8 cellular contexts compared by ENCODE assay signal in the genomic region with DNA sequence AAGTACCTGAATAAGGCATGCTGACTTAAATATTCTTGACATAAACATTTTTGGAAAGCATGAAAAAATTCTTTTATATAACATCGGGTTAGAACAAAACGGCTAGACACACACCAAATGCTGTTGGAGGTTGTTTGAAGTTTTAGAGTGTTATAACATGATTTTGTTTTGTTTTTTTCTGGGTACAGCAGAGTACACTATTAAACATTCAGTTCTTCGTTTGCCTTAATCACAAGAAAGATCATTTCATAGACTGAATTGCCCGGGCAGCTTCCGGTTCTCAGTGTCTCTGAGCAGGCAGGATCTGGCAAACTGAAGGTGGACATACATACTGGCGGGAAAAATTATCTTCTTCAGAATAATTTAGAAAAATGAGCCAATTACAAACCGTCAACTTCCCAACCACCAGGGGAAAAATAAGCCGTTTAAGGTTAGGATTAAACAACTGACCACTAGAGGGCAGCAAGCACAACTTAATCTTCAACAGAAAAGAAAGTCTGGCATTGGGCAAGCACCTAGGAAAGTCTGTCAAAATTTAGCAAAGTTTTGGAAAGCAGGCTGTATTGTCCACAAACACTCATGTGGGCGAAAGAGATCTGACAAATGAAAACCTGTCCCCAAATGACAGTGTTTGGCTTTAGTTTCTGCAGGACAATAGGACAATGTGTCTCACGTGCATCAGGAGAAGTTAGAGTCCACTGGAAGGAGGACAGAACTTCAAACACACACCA. TPM values are rescaled to one million over a fixed set of nuclear protein-coding genes. Genes with fewer than 3 reads are reported as not detected.
DNase-seq lines count a peak whose midpoint lies in the region; ATAC-seq, FAIRE-seq and TF ChIP-seq lines count a peak whose summit lies in the region.

No MANE protein-coding gene starts in this region.

- H3K4me1 ChIP-seq in DOHH2 (ENCODE audit: control insufficient read depth, low read length) (peaks cover 48% of the 10 kb centered on the region), mammary epithelial cell (ENCODE audit: insufficient read depth, low read length) (peaks cover 41% of the 10 kb centered on the region), small intestine (ENCODE audit: control insufficient read depth in 2 of 2, insufficient read depth in 1 of 2, low read depth in 1 of 2, low read length in 1 of 2) (peaks cover 0 to 26% of the 10 kb centered on the region in 2 donors)

- TF ChIP-seq CTCF in DOHH2 (IDR thresholded peaks at IDR 0.05; ENCODE audit: low read depth, low read length, poor library complexity, severe bottlenecking) (peak; percentile 92), HFF-Myc (IDR thresholded peaks at IDR 0.05; ENCODE audit: low read depth, low read length, missing control alignments) (peak; percentile 72), mammary epithelial cell (conservative IDR thresholded peaks at IDR 0.05 in 1 of 2, IDR thresholded peaks at IDR 0.05 in 1 of 2; ENCODE audit: extremely low read depth in 1 of 2, insufficient read depth in 1 of 2, low read depth in 1 of 2, low read length in 2 of 2) (peak; percentile 71 to 81)

- no peak for FAIRE-seq in small intestine (lab: Jason Lieb, UNC)

- in situ Hi-C loops in mammary epithelial cell (cut with MboI; ENCODE audit: low sequenced_read_pairs in 2 of 2), result loop anchor here (5.0 to 25.0 kb wide), 4 partner anchors 349 to 609 kb away; no protein-coding TSS in a partner anchor

- DNase-seq in HFF-Myc (ENCODE audit: extremely low read depth, low read depth) (peak; percentile 77), NCI-H1930 (lab: John Stamatoyannopoulos, UW) (peak; percentile 44 to 78), T-cell (peak in 27 of 34 experiments; percentile 20 to 79 (median 54)), mammary epithelial cell (peak; percentile 75), iris pigment epithelial cell (ENCODE audit: low read depth) (peak; percentile 87), small intestine (peak; percentile 88)

- H3K4me1 Mint-ChIP-seq in T-cell, result peaks cover 94 to 95% (median 94%) of the 10 kb centered on the region in 3 donors

- H3K4me3 ChIP-seq in DOHH2 (ENCODE audit: low read length) (peak overlapping the region; percentile 41), HFF-Myc (replicated peaks; ENCODE audit: low read depth, low read length) (0 out of 2 replicates have a peak overlapping the region, but pooled peaks have one; percentile 8), mammary epithelial cell (replicated peaks in 1 of 3; ENCODE audit: insufficient read depth in 1 of 3, low read depth in 2 of 3, low read length in 3 of 3) (peak overlapping the region in 1 of 3 experiments; percentile 16), small intestine (ENCODE audit: low read depth in 1 of 2, low read length in 2 of 2) (no peak overlapping the region)

- H3F3A ChIP-seq in DOHH2 (ENCODE audit: control insufficient read depth, insufficient read depth), result peaks cover 28% of the 10 kb centered on the region

- WGBS in mammary epithelial cell (ENCODE audit: low coverage, missing lambda C conversion rate), result 10% methylated on average over 10 of the region's 10 CpGs
- 8 to 10% (median 10%) methylated on average over 10 of the region's 10 CpGs for WGBS in small intestine, 3 donors

- H3K4me2 ChIP-seq in DOHH2 (ENCODE audit: low read length), result peak overlapping the region; percentile 54
- peak overlapping the region; percentile 55 for H3K4me2 ChIP-seq in mammary epithelial cell (ENCODE audit: insufficient read depth, low read depth, low read length)

- H3K4me3 Mint-ChIP-seq in T-cell, result peak overlapping the region; percentile 78 to 90 (median 81)

- H3K27me3 Mint-ChIP-seq in T-cell, result no peaks in the 10 kb centered on the region

- H3K9me3 Mint-ChIP-seq in T-cell, result no peaks in the 10 kb centered on the region

- POLR2A ChIA-PET in T-cell (lab: Charles Lee), result interaction anchor here (0.5 to 0.8 kb wide), 3 partner anchors 13 to 55 kb away, joined by 3 to 4 read pairs (median 3); no protein-coding TSS in a partner anchor

- peak; percentile 26 to 62 (median 32) for ATAC-seq in T-cell (replicated peaks in 1 of 4)
- no peak for ATAC-seq in GM18873 (IDR thresholded peaks at IDR 0.05; ENCODE audit: low FRiP score, unreplicated experiment)

- no peaks in the 10 kb centered on the region for H3K9me2 ChIP-seq in DOHH2 (replicated peaks; ENCODE audit: control insufficient read depth, low read length)

- no TSS peak for BruUV-seq in mammary epithelial cell (replicated peaks; lab: Mats Ljungman, UMichigan)

- peak overlapping the region; percentile 44 for H3K9ac ChIP-seq in mammary epithelial cell (ENCODE audit: insufficient read depth, low read length)

- H3K79me2 ChIP-seq in DOHH2 (ENCODE audit: control insufficient read depth, low read length) (peaks cover 100% of the 10 kb centered on the region), mammary epithelial cell (ENCODE audit: insufficient read depth, low read length) (peaks cover 95% of the 10 kb centered on the region)

- peaks cover 59% of the 10 kb centered on the region for H3K36me3 Mint-ChIP-seq in T-cell

- H3K27me3 ChIP-seq in DOHH2 (ENCODE audit: control insufficient read depth, low read length) (no peaks in the 10 kb centered on the region), mammary epithelial cell (ENCODE audit: insufficient read depth, low read length) (no peaks in the 10 kb centered on the region), small intestine (ENCODE audit: control insufficient read depth in 2 of 2, insufficient read depth in 2 of 2, low read length in 2 of 2) (no peaks in the 10 kb centered on the region)

- peak overlapping the region; percentile 92 to 95 for H3K27ac Mint-ChIP-seq in T-cell

- dilution Hi-C loops in mammary epithelial cell (cut with HindIII; ENCODE audit: low sequenced_read_pairs), result loop anchor here (25.0 kb wide), 1 partner anchor 184 kb away; no protein-coding TSS in a partner anchor

- H3K36me3 ChIP-seq in DOHH2 (ENCODE audit: control insufficient read depth, low read length) (peaks cover 96% of the 10 kb centered on the region), mammary epithelial cell (ENCODE audit: insufficient read depth, low read length) (peaks cover 62% of the 10 kb centered on the region), small intestine (ENCODE audit: control insufficient read depth in 2 of 2, insufficient read depth in 2 of 2, low read length in 2 of 2) (peaks cover 18 to 25% of the 10 kb centered on the region in 2 donors)

- intact Hi-C loops in mammary epithelial cell (cut with micrococcal nuclease), result loop anchor here (1.0 to 5.0 kb wide), 9 partner anchors 14 to 620 kb away; a partner anchor contains a TSS

- peak overlapping the region; percentile 43 for H3K27ac ChIP-seq in DOHH2 (ENCODE audit: low read depth, low read length)
- H3K27ac ChIP-seq in mammary epithelial cell (ENCODE audit: insufficient read depth, low read depth, low read length), result peak overlapping the region; percentile 76
- H3K27ac ChIP-seq in small intestine (ENCODE audit: low read depth in 1 of 2, low read length in 1 of 2), result peak overlapping the region; percentile 4 to 87

- CTCF ChIA-PET in T-cell (lab: Charles Lee) (interaction anchor here (0.6 to 3.8 kb wide), 20 partner anchors 31 to 483 kb away, joined by 3 to 34 read pairs (median 4); no protein-coding TSS in a partner anchor), mammary epithelial cell (lab: Charles Lee; ENCODE audit: low non-redundant PET) (interaction anchor here (1.0 kb wide), 1 partner anchor 337 kb away, joined by 6 read pairs; no protein-coding TSS in a partner anchor)

- H4K20me1 ChIP-seq in DOHH2 (ENCODE audit: control insufficient read depth, insufficient read depth, low read depth, low read length) (peaks cover 16% of the 10 kb centered on the region), mammary epithelial cell (ENCODE audit: insufficient read depth, low read length) (no peaks in the 10 kb centered on the region)

- H2AFZ ChIP-seq in mammary epithelial cell (ENCODE audit: low read depth, low read length), result no peak overlapping the region

- H3K9me3 ChIP-seq in DOHH2 (ENCODE audit: control insufficient read depth, insufficient read depth, low read length), result no peaks in the 10 kb centered on the region
- H3K9me3 ChIP-seq in mammary epithelial cell (replicated peaks; ENCODE audit: insufficient read depth, low read length), result no peaks in the 10 kb centered on the region
- no peaks in the 10 kb centered on the region for H3K9me3 ChIP-seq in small intestine (ENCODE audit: control insufficient read depth, low read depth)

RNA-seq across cellular contexts. Expression of a gene that starts 15.0 kb away (rescaled TPM):
- 10 to 100 TPM; 57.6 to 92.4 (median 87.5) TPM for total RNA-seq in T-cell
- total RNA-seq in mammary epithelial cell, result 10 to 100 TPM; 30.8 to 39.8 TPM
- 8.7 TPM for polyA plus RNA-seq in mammary epithelial cell
- polyA minus RNA-seq in mammary epithelial cell, result 63.7 TPM
- 10 to 100 TPM in 1 of 3 donors, 1 to 10 TPM in 2; 4.1 to 12.0 (median 5.4) TPM for polyA plus RNA-seq in small intestine

Comparison
In these comparisons a context has a peak if more than half of its experiments do, and no peak if none do; other contexts are left out.
1. H3K4me3 ChIP-seq: peak in DOHH2 (single experiment) and HFF-Myc (single experiment); none in small intestine (0 of 2).
2. Peak in every context shown above with its lines, with median percentiles within 50 percentile points of each other: H3K27ac ChIP-seq, CTCF ChIP-seq and DNase-seq.